In the genomic region with DNA sequence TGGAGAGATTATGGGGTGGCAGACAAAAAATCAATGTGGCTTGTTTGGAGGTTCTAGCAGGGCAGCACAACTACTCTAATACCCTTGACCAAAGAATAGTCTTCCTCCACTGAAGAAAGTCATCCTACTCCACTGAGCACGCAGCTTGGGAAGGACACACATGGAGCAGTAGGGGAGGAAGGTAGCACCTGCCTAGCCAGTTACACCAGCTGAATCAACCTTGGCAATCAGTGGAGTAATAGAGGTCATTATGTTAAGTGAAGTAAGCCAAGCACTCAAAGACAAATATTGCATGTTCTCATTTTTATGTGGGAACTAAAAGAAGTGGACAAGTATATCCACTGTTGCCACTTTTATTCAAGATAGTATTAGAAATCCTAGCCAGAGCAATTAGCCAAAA, we compare ENCODE assay signal across 20 cellular contexts.
"Had no signal": no experiment of that assay in that cellular context is flagged by ENCODE, and none has a peak within 500 bp of the region (broad histone marks: within the 10 kb centered on the region; RNA-seq: fewer than 3 reads in every experiment).

No MANE protein-coding gene starts in this region.

- H3K27ac ChIP-seq: coronary artery, esophagus squamous epithelium, neutrophil, transverse colon had no signal

- H3K36me3 ChIP-seq: esophagus squamous epithelium, neutrophil, transverse colon had no signal

- H3K4me1 ChIP-seq: esophagus squamous epithelium, transverse colon had no signal

- DNase-seq: activated CD4-positive, alpha-beta T cell treated with anti-CD3 and anti-CD28 coated beads, Interleukin-2, amount 50 U/mL, for 1 hour; activated CD4-positive, CD25-positive, alpha-beta regulatory T cell; activated CD8-positive, alpha-beta memory T cell treated with anti-CD3 and anti-CD28 coated beads for 24 hours; activated gamma-delta T cell treated with Interleukin-2 at 50 U/mL for 16 hours; activated naive CD8-positive, alpha-beta T cell treated with anti-CD3 and anti-CD28 coated beads for 36 hours; amygdala; esophagus squamous epithelium; hypothalamus; kidney; left ventricle myocardium superior; mesenchymal stem cell; natural killer cell; retina; stimulated activated naive B cell treated with anti-CD40 and anti-IgM and Interleukin-4, amounts not matched to agents 10 μg/mL and 1 μg/mL and 100 μg/mL, for 72 hours; substantia nigra; transverse colon had no signal

- H3K9me3 Mint-ChIP-seq: central memory CD8-positive, alpha-beta T cell; stimulated activated naive B cell treated with anti-CD40 and anti-IgM and Interleukin-4, amounts not matched to agents 10 μg/mL and 1 μg/mL and 100 μg/mL, for 72 hours had no signal

- H3K27ac Mint-ChIP-seq: activated naive CD8-positive, alpha-beta T cell treated with anti-CD3 and anti-CD28 coated beads for 36 hours; brain; natural killer cell; stimulated activated naive B cell treated with anti-CD40 and anti-IgM and Interleukin-4, amounts not matched to agents 10 μg/mL and 1 μg/mL and 100 μg/mL, for 72 hours had no signal

- H3K4me3 Mint-ChIP-seq: activated naive CD8-positive, alpha-beta T cell treated with anti-CD3 and anti-CD28 coated beads for 36 hours; brain; central memory CD8-positive, alpha-beta T cell; natural killer cell; stimulated activated naive B cell treated with anti-CD40 and anti-IgM and Interleukin-4, amounts not matched to agents 10 μg/mL and 1 μg/mL and 100 μg/mL, for 72 hours had no signal

- H3K27me3 ChIP-seq: esophagus squamous epithelium, neutrophil, transverse colon had no signal

- H3K27me3 Mint-ChIP-seq: activated naive CD8-positive, alpha-beta T cell treated with anti-CD3 and anti-CD28 coated beads for 36 hours; central memory CD8-positive, alpha-beta T cell had no signal

- ATAC-seq: left ventricle myocardium superior; natural killer cell; stimulated activated naive B cell treated with anti-CD40 and anti-IgM and Interleukin-4, amounts not matched to agents 10 μg/mL and 1 μg/mL and 100 μg/mL, for 72 hours had no signal

- H3K4me3 ChIP-seq: coronary artery, esophagus squamous epithelium, transverse colon had no signal

- H3K36me3 Mint-ChIP-seq: activated naive CD8-positive, alpha-beta T cell treated with anti-CD3 and anti-CD28 coated beads for 36 hours; brain; stimulated activated naive B cell treated with anti-CD40 and anti-IgM and Interleukin-4, amounts not matched to agents 10 μg/mL and 1 μg/mL and 100 μg/mL, for 72 hours had no signal

- H3K9me3 ChIP-seq: esophagus squamous epithelium, neutrophil, transverse colon had no signal

- H3K4me1 Mint-ChIP-seq: activated naive CD8-positive, alpha-beta T cell treated with anti-CD3 and anti-CD28 coated beads for 36 hours; central memory CD8-positive, alpha-beta T cell; natural killer cell; stimulated activated naive B cell treated with anti-CD40 and anti-IgM and Interleukin-4, amounts not matched to agents 10 μg/mL and 1 μg/mL and 100 μg/mL, for 72 hours had no signal
